20 cellular contexts compared by ENCODE assay signal in genomic region chr22:19604711-19605268, GRCh38.
A peak's percentile ranks its signal among the peaks of the same experiment; 100 is the strongest.
DNase-seq lines count a peak whose midpoint lies in the region; ATAC-seq, FAIRE-seq and TF ChIP-seq lines count a peak whose summit lies in the region.
"Had no signal": no experiment of that assay in that cellular context is flagged by ENCODE, and none has a peak within 500 bp of the region (broad histone marks: within the 10 kb centered on the region; RNA-seq: fewer than 3 reads in every experiment).

No MANE protein-coding gene starts in this region.

- no peaks in the 10 kb centered on the region for H3K36me3 ChIP-seq in HEK293 (ENCODE audit: control insufficient read depth in 2 of 2, insufficient read depth in 1 of 2, low read length in 2 of 2)
- H3K36me3 ChIP-seq in H1 (ENCODE audit: control insufficient read depth in 2 of 4, insufficient read depth in 4 of 4, low read length in 3 of 4), result no peaks in the 10 kb centered on the region
- H3K36me3 ChIP-seq in prostate gland, result no peaks in the 10 kb centered on the region
- no peaks in the 10 kb centered on the region for H3K36me3 ChIP-seq in kidney (ENCODE audit: control insufficient read depth in 1 of 2, insufficient read depth in 2 of 2, low read length in 2 of 2)
- H3K36me3 ChIP-seq: Peyer's patch had no signal

- no peak overlapping the region for H3K4me2 ChIP-seq in H1 (ENCODE audit: insufficient read depth in 1 of 2, low read depth in 2 of 2, low read length in 2 of 2)
- H3K4me2 ChIP-seq: KMS-11 had no signal

- no peak overlapping the region for H4K91ac ChIP-seq in H1 (replicated peaks; ENCODE audit: insufficient read length, low read length)

- no peak overlapping the region for H2BK5ac ChIP-seq in H1 (ENCODE audit: low read depth, low read length)

- TF ChIP-seq CTCF in HEK293 (tag by site-specific recombination; IDR thresholded peaks at IDR 0.05) (no peak), H1 (IDR thresholded peaks at IDR 0.05; ENCODE audit: control extremely low read depth in 1 of 3, insufficient read depth in 1 of 3, low read depth in 1 of 3, low read length in 3 of 3) (no peak), prostate gland (IDR thresholded peaks at IDR 0.05) (no peak), kidney (IDR thresholded peaks at IDR 0.05; ENCODE audit: borderline replicate concordance, extremely low read depth, insufficient read depth) (no peak)

- no peak overlapping the region for H2AK5ac ChIP-seq in H1 (ENCODE audit: low read depth, low read length)

- no peak for ATAC-seq in GM21717 (IDR thresholded peaks at IDR 0.05; ENCODE audit: unreplicated experiment)
- ATAC-seq: left colon, SK-N-SH treated with all-trans-retinoic acid at 6 μM for 48 hours had no signal

- TF ChIP-seq RAD21 in H1 (IDR thresholded peaks at IDR 0.05 in 1 of 2, conservative IDR thresholded peaks at IDR 0.05 in 1 of 2; ENCODE audit: low read depth in 2 of 2, low read length in 2 of 2), result no peak

- H3K18ac ChIP-seq in H1 (ENCODE audit: extremely low read depth, low read length), result no peak overlapping the region

- H2BK20ac ChIP-seq in H1 (ENCODE audit: low read length), result no peak overlapping the region

- H3K27ac ChIP-seq in HEK293 (ENCODE audit: extremely low read depth, low read depth, low read length), result no peak overlapping the region
- no peak overlapping the region for H3K27ac ChIP-seq in H1 (ENCODE audit: low read depth, low read length)
- H3K27ac ChIP-seq in prostate gland, result peak overlapping the region; percentile 89 to 97
- no peak overlapping the region for H3K27ac ChIP-seq in kidney (ENCODE audit: low read depth in 2 of 2, low read length in 2 of 2)
- H3K27ac ChIP-seq: KMS-11, Peyer's patch had no signal

- FAIRE-seq in H1 (lab: Jason Lieb, UNC) (no peak), kidney (lab: Jason Lieb, UNC) (no peak)

- no peaks in the 10 kb centered on the region for H3K79me2 ChIP-seq in H1 (ENCODE audit: control insufficient read depth in 1 of 2, insufficient read depth in 2 of 2, low read length in 2 of 2)

- CTCF ChIA-PET in HEK293 (lab: Yijun Ruan, JAX), result interaction anchor here (0.6 to 1.2 kb wide), 4 partner anchors 25 to 425 kb away, joined by 3 to 4 read pairs (median 3); no protein-coding TSS in a partner anchor
- CTCF ChIA-PET in H1 (lab: Charles Lee; ENCODE audit: partially characterized antibody), result interaction anchor here (1.0 to 1.4 kb wide), 4 partner anchors 17 to 102 kb away, joined by 3 to 5 read pairs (median 4); no protein-coding TSS in a partner anchor

- no peak overlapping the region for H2BK12ac ChIP-seq in H1 (ENCODE audit: low read depth, low read length)

- no peaks in the 10 kb centered on the region for H3K9me3 ChIP-seq in HEK293 (ENCODE audit: control insufficient read depth, insufficient read depth, low read depth, low read length)
- H3K9me3 ChIP-seq in H1 (ENCODE audit: insufficient read depth in 2 of 2, low read depth in 1 of 2, low read length in 1 of 2), result no peaks in the 10 kb centered on the region
- H3K9me3 ChIP-seq in prostate gland, result no peaks in the 10 kb centered on the region
- no peaks in the 10 kb centered on the region for H3K9me3 ChIP-seq in kidney (ENCODE audit: control insufficient read depth in 1 of 2, low read length in 2 of 2)
- H3K9me3 ChIP-seq: Peyer's patch had no signal

- intact Hi-C loops in prostate gland (cut with DNase I), result no loop called here
- intact Hi-C loops in kidney (cut with DNase I), result no loop called here

- H2BK15ac ChIP-seq in H1 (ENCODE audit: low read length), result 0 out of 2 replicates have a peak overlapping the region, but pooled peaks have one; percentile 9

- H2AFZ ChIP-seq in H1 (ENCODE audit: low read length), result no peak overlapping the region

- DNase-seq in MV-4-11 (lab: John Stamatoyannopoulos, UW) (peak; percentile 38), H1 (ENCODE audit: low read depth in 1 of 2, low spot score in 2 of 2) (no peak), prostate gland (ENCODE audit: low spot score) (no peak), kidney (no peak), T-helper 9 cell (no peak)
- DNase-seq: activated CD4-positive, alpha-beta T cell treated with anti-CD3 and anti-CD28 coated beads, Interleukin-2, amount 10 ng/mL, durations not matched to agents 7 days and 5 days; activated CD8-positive, alpha-beta memory T cell treated with anti-CD3 and anti-CD28 coated beads, Interleukin-2, amount 50 U/mL, for 4 hours; activated gamma-delta T cell; aorta; endodermal cell; GOT3; left colon; NCI-H1417; NCI-H774; Peyer's patch; stimulated activated CD4-positive, alpha-beta T cell treated with anti-CD3 and anti-CD28 coated beads, Interleukin-2, amount 100 ng/mL, for 24 hours had no signal

- H3K56ac ChIP-seq in H1 (replicated peaks; ENCODE audit: insufficient read length, low read depth, low read length), result no peak overlapping the region

- H3K4me1 ChIP-seq in HEK293 (ENCODE audit: control insufficient read depth, insufficient read depth, low read length) (no peaks in the 10 kb centered on the region), H1 (replicated peaks in 1 of 4; ENCODE audit: control insufficient read depth in 3 of 4, insufficient read depth in 4 of 4, low read length in 3 of 4) (peaks cover 0 to 12% (median 8%) of the 10 kb centered on the region in 4 experiments; a peak in 6 of 7 replicates), prostate gland (replicated peaks) (peaks cover 26% of the 10 kb centered on the region), kidney (ENCODE audit: control insufficient read depth in 1 of 2, insufficient read depth in 1 of 2, low read depth in 1 of 2, low read length in 2 of 2) (no peaks in the 10 kb centered on the region)
- H3K4me1 ChIP-seq: Peyer's patch had no signal

- 96% methylated on average over 9 of the region's 9 CpGs; no CpG with 5 or more reads in 1 of the 2 experiments for WGBS in H1 (ENCODE audit: extremely low coverage in 1 of 2, insufficient coverage in 1 of 2, insufficient read length in 1 of 2, insufficient replicate concordance in 2 of 2, low coverage in 1 of 2, low lambda C conversion rate in 2 of 2, missing lambda C conversion rate in 1 of 2), 2 experiments
- WGBS in prostate gland, result 80% methylated on average over 9 of the region's 9 CpGs

- TF ChIP-seq EP300 in H1 (IDR thresholded peaks at IDR 0.05; ENCODE audit: borderline replicate concordance in 1 of 2, low read depth in 2 of 2, low read length in 2 of 2), result no peak

- POLR2A ChIA-PET in HEK293 (lab: Yijun Ruan, JAX), result no interaction called here
- POLR2A ChIA-PET in H1 (lab: Charles Lee; ENCODE audit: partially characterized antibody), result interaction anchor here (0.6 to 1.4 kb wide), 2 partner anchors 125 to 137 kb away, joined by 3 read pairs; partner anchors contain the start of gene CDC45

- H3K9ac ChIP-seq in H1 (replicated peaks in 1 of 4; ENCODE audit: extremely low read depth in 1 of 4, low read depth in 3 of 4, low read length in 3 of 4) (no peak overlapping the region), kidney (ENCODE audit: low read length in 2 of 2) (no peak overlapping the region)
- H3K9ac ChIP-seq: KMS-11 had no signal

- H3K23me2 ChIP-seq in H1 (ENCODE audit: low read depth, low read length), result no peaks in the 10 kb centered on the region

- TF ChIP-seq POLR2A in H1 (IDR thresholded peaks at IDR 0.05; ENCODE audit: control extremely low read depth in 1 of 2, low read depth in 2 of 2, low read length in 2 of 2), result no peak
- no peak for TF ChIP-seq POLR2A in prostate gland (IDR thresholded peaks at IDR 0.05)

- H3K14ac ChIP-seq in H1 (ENCODE audit: insufficient read length), result no peak overlapping the region

- no peaks in the 10 kb centered on the region for H3K79me1 ChIP-seq in H1 (ENCODE audit: low read depth, low read length)

- no peak overlapping the region for H2BK120ac ChIP-seq in H1 (replicated peaks; ENCODE audit: low read depth, low read length)

- no peak overlapping the region; the same call in 1 of the 2 replicates for H4K8ac ChIP-seq in H1 (ENCODE audit: extremely low read depth, insufficient read depth, low read length)

- no peaks in the 10 kb centered on the region for H3K27me3 ChIP-seq in H1 (replicated peaks in 1 of 4; ENCODE audit: control insufficient read depth in 3 of 4, extremely low read depth in 1 of 4, insufficient read depth in 3 of 4, low read length in 3 of 4)
- no peaks in the 10 kb centered on the region for H3K27me3 ChIP-seq in prostate gland (replicated peaks; ENCODE audit: insufficient read depth)
- H3K27me3 ChIP-seq: Peyer's patch had no signal

- H3K4me3 ChIP-seq in HEK293 (ENCODE audit: low read depth, low read length) (no peak overlapping the region), H1 (ENCODE audit: extremely low read depth in 1 of 4, insufficient read depth in 2 of 4, low read depth in 3 of 4, low read length in 4 of 4) (no peak overlapping the region), prostate gland (no peak overlapping the region), kidney (ENCODE audit: low read length in 2 of 2) (no peak overlapping the region)
- H3K4me3 ChIP-seq: Peyer's patch had no signal

- no peak overlapping the region for H3K4ac ChIP-seq in H1 (replicated peaks; ENCODE audit: insufficient read length, low read depth, low read length)

- H4K20me1 ChIP-seq in H1 (replicated peaks in 1 of 2; ENCODE audit: control insufficient read depth in 1 of 2, insufficient read depth in 2 of 2, low read length in 2 of 2), result no peaks in the 10 kb centered on the region

- no peak overlapping the region for H4K5ac ChIP-seq in H1 (ENCODE audit: insufficient read length, low read depth, low read length)

- H3K23ac ChIP-seq in H1 (ENCODE audit: insufficient read length), result no peak overlapping the region

TF ChIP-seq in HEK293, 187 proteins besides CTCF, POLR2A, EP300 and RAD21 (continues in another document):
- TF ChIP-seq FEZF1 (tag by site-specific recombination; IDR thresholded peaks at IDR 0.05), result peak; percentile 31; the same call in 1 of the 2 replicates

TF ChIP-seq in H1, 55 proteins besides CTCF, POLR2A, EP300 and RAD21:
- TF ChIP-seq POLR2AphosphoS5 (IDR thresholded peaks at IDR 0.05; ENCODE audit: low read depth, low read length) (no peak), BCL11A (IDR thresholded peaks at IDR 0.05; ENCODE audit: low read depth in 2 of 2, low read length in 2 of 2) (no peak), SP1 (IDR thresholded peaks at IDR 0.05; ENCODE audit: low read depth, low read length) (no peak), ATF3 (IDR thresholded peaks at IDR 0.05; ENCODE audit: insufficient read depth, low read depth, low read length) (no peak), KDM1A (IDR thresholded peaks at IDR 0.05; ENCODE audit: borderline replicate concordance, low read length) (no peak), SIRT6 (IDR thresholded peaks at IDR 0.05; ENCODE audit: low read length) (no peak), BRCA1 (IDR thresholded peaks at IDR 0.05; ENCODE audit: low read depth, low read length) (no peak)
TF ChIP-seq in H1: peak in this region for 0.

Comparison
In these comparisons a context has a peak if more than half of its experiments do, and no peak if none do; other contexts are left out.
1. H3K27ac ChIP-seq: peak in prostate gland (2 of 2); none in HEK293 (single experiment), H1 (single experiment) and kidney (0 of 2).